8 cellular contexts compared by ENCODE assay signal in genomic region chr6:42901538-42901957, GRCh38. TPM values are rescaled to one million over a fixed set of nuclear protein-coding genes. Genes with fewer than 3 reads are reported as not detected.
A peak's percentile ranks its signal among the peaks of the same experiment; 100 is the strongest.
DNase-seq lines count a peak whose midpoint lies in the region; ATAC-seq and TF ChIP-seq lines count a peak whose summit lies in the region.

No MANE protein-coding gene starts in this region.

- ATAC-seq in HG03439 (IDR thresholded peaks at IDR 0.05; ENCODE audit: unreplicated experiment) (peak; percentile 90), HG03565 (IDR thresholded peaks at IDR 0.05; ENCODE audit: unreplicated experiment) (no peak)

- H3K27me3 Mint-ChIP-seq in activated CD4-positive, alpha-beta T cell treated with anti-CD3 and anti-CD28 coated beads, Interleukin-2, amount 10 ng/mL, durations not matched to agents 24 days and 14 days: peaks cover 2% of the 10 kb centered on the region

- intact Hi-C loops in activated CD4-positive, alpha-beta T cell treated with anti-CD3 and anti-CD28 coated beads, Interleukin-2, amount 10 ng/mL, durations not matched to agents 24 days and 14 days (cut with micrococcal nuclease): loop anchor here (1.0 to 2.0 kb wide), 3 partner anchors 27 to 242 kb away; partner anchors contain the start of genes CNPY3, KLC4 and MRPL2
- intact Hi-C loops in lower leg skin (cut with DNase I; ENCODE audit: low total_unique reads): no loop called here

- H3K27ac Mint-ChIP-seq in activated CD4-positive, alpha-beta T cell treated with anti-CD3 and anti-CD28 coated beads, Interleukin-2, amount 10 ng/mL, durations not matched to agents 24 days and 14 days: no peak overlapping the region

- H3K4me1 Mint-ChIP-seq in activated CD4-positive, alpha-beta T cell treated with anti-CD3 and anti-CD28 coated beads, Interleukin-2, amount 10 ng/mL, durations not matched to agents 24 days and 14 days: peaks cover 17% of the 10 kb centered on the region

- no peak for TF ChIP-seq POLR2A in lower leg skin (IDR thresholded peaks at IDR 0.05)

- peak; percentile 60 for DNase-seq in GM12864 (ENCODE audit: low read depth)
- DNase-seq in NCI-H526 treated with DMSO at 0.1 percent for 48 hours (lab: John Stamatoyannopoulos, UW): peak; percentile 68
- peak; percentile 93 for DNase-seq in activated CD4-positive, alpha-beta T cell treated with anti-CD3 and anti-CD28 coated beads, Interleukin-2, amount 10 ng/mL, durations not matched to agents 24 days and 14 days
- peak; percentile 91 for DNase-seq in dermis blood vessel endothelial cell
- DNase-seq in lower leg skin (ENCODE audit: low spot score in 2 of 2): peak; percentile 78 to 90
- peak; percentile 47 to 66 (median 52) for DNase-seq in stimulated activated CD4-positive, alpha-beta T cell treated with anti-CD3 and anti-CD28 coated beads, TNF-alpha, amount 100 ng/mL, for 24 hours (ENCODE audit: low read depth in 3 of 3)

- H3K36me3 Mint-ChIP-seq in activated CD4-positive, alpha-beta T cell treated with anti-CD3 and anti-CD28 coated beads, Interleukin-2, amount 10 ng/mL, durations not matched to agents 24 days and 14 days (ENCODE audit: low read depth): no peaks in the 10 kb centered on the region

- H3K4me3 ChIP-seq in GM12864 (ENCODE audit: low read depth, low read length): no peak overlapping the region
- no peak overlapping the region for H3K4me3 ChIP-seq in lower leg skin (ENCODE audit: low read depth, poor library complexity, severe bottlenecking)

- peak; percentile 73 for TF ChIP-seq CTCF in GM12864 (IDR thresholded peaks at IDR 0.05; ENCODE audit: low read depth, low read length, missing control alignments)
- TF ChIP-seq CTCF in lower leg skin (IDR thresholded peaks at IDR 0.05): peak in 1 of 3 donors; percentile 90

- H3K9me3 Mint-ChIP-seq in activated CD4-positive, alpha-beta T cell treated with anti-CD3 and anti-CD28 coated beads, Interleukin-2, amount 10 ng/mL, durations not matched to agents 24 days and 14 days: no peaks in the 10 kb centered on the region

- H3K4me3 Mint-ChIP-seq in activated CD4-positive, alpha-beta T cell treated with anti-CD3 and anti-CD28 coated beads, Interleukin-2, amount 10 ng/mL, durations not matched to agents 24 days and 14 days: peak overlapping the region; percentile 4

- WGBS in lower leg skin, 2 donors: 3 to 5% methylated on average over 11 of the region's 11 CpGs

RNA-seq across cellular contexts. Expression of gene PTCRA, which starts 14.3 kb away (rescaled TPM):
- total RNA-seq in activated CD4-positive, alpha-beta T cell treated with anti-CD3 and anti-CD28 coated beads, Interleukin-2, amount 10 ng/mL, durations not matched to agents 24 days and 14 days: not detected in 2 replicates
- not detected in 2 replicates for total RNA-seq in dermis blood vessel endothelial cell
- not detected for total RNA-seq in lower leg skin

RNA-seq across cellular contexts. Expression of gene RPL7L1, which starts 22.1 kb away (rescaled TPM):
- total RNA-seq in activated CD4-positive, alpha-beta T cell treated with anti-CD3 and anti-CD28 coated beads, Interleukin-2, amount 10 ng/mL, durations not matched to agents 24 days and 14 days: 182 and 189 TPM in 2 replicates
- total RNA-seq in dermis blood vessel endothelial cell (150 and 174 TPM in 2 replicates), lower leg skin (10 to 100 TPM; 73.4 to 95.9 (median 80.9) TPM)

RNA-seq across cellular contexts. Expression of gene CNPY3, which starts 27.7 kb away (rescaled TPM):
- total RNA-seq in activated CD4-positive, alpha-beta T cell treated with anti-CD3 and anti-CD28 coated beads, Interleukin-2, amount 10 ng/mL, durations not matched to agents 24 days and 14 days: 45.9 and 49.0 TPM in 2 replicates
- 36.1 and 43.4 TPM in 2 replicates for total RNA-seq in dermis blood vessel endothelial cell
- 10 to 100 TPM; 15.6 to 28.9 (median 19.7) TPM for total RNA-seq in lower leg skin

RNA-seq across cellular contexts. Expression of gene GNMT, which starts 59.0 kb away (rescaled TPM):
- total RNA-seq in activated CD4-positive, alpha-beta T cell treated with anti-CD3 and anti-CD28 coated beads, Interleukin-2, amount 10 ng/mL, durations not matched to agents 24 days and 14 days: 0.24 and 0.70 TPM in 2 replicates
- total RNA-seq in dermis blood vessel endothelial cell (0.23 TPM in 1 of 2 replicates, not detected in the other), lower leg skin (1 to 10 TPM in 1 of 4 donors, under 1 TPM in 3; 0.25 to 1.4 (median 0.60) TPM)
